In the genomic region with DNA sequence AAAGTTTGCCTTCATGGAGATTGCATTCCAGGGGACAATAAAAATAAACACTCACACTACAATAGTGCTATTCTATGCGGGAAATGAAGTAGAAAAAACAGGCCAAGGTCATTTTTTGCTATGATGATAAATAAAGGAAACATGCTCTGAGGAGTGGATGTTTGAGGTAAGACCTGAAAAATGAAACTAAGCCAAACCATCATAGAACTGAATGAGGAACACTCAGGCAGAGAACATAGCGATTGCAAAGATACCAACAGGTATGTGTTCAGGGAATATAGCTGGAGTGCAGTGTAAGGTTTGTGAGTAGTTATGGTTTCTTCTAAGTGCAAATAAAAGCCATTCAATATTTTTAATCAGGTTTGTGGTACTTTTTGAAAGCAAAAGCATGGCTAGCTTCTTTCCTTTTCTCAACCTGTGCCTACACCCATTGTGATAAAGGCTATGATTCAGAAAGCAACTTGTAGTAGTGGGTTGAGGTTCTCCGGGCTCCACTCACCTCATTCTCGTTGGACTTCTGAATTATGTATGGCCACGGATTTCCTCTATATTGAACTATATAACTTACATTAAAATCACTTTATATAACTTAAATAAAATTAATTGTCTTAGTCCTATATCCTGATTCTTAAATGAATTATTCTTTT, we compare ENCODE assay signal across 27 cellular contexts.
DNase-seq lines count a peak whose midpoint lies in the region; ATAC-seq, FAIRE-seq and TF ChIP-seq lines count a peak whose summit lies in the region.
"Had no signal": no experiment of that assay in that cellular context is flagged by ENCODE, and none has a peak within 500 bp of the region (broad histone marks: within the 10 kb centered on the region; RNA-seq: fewer than 3 reads in every experiment).

No MANE protein-coding gene starts in this region.

- H3K4me1 ChIP-seq in OCI-LY3 (ENCODE audit: low read length) (no peaks in the 10 kb centered on the region), trophoblast cell (ENCODE audit: control insufficient read depth in 1 of 2, insufficient read depth in 2 of 2, low read length in 2 of 2) (no peaks in the 10 kb centered on the region)
- H3K4me1 ChIP-seq: A549; BE2C; BLaER1 treated with 17β-estradiol and CSF1 and Interleukin-3, amounts not matched to agents 10 nM and 100 nM had no signal

- H3K79me1 ChIP-seq in trophoblast cell (ENCODE audit: low read length), result no peaks in the 10 kb centered on the region

- H3K27me3 Mint-ChIP-seq in activated CD8-positive, alpha-beta memory T cell treated with anti-CD3 and anti-CD28 coated beads, Interleukin-2, amount 10 ng/mL, durations not matched to agents 7 days and 5 days, result no peaks in the 10 kb centered on the region
- H3K27me3 Mint-ChIP-seq: CD4-positive, alpha-beta T cell; CD8-positive, alpha-beta memory T cell had no signal

- H3K9me3 ChIP-seq in OCI-LY3 (ENCODE audit: insufficient read depth, low read length), result no peaks in the 10 kb centered on the region
- no peaks in the 10 kb centered on the region for H3K9me3 ChIP-seq in trophoblast cell (ENCODE audit: insufficient read depth, low read depth, low read length)
- H3K9me3 ChIP-seq in MG63, result no peaks in the 10 kb centered on the region
- H3K9me3 ChIP-seq: A549, BE2C had no signal

- H4K8ac ChIP-seq in trophoblast cell (ENCODE audit: low read depth, low read length), result no peak overlapping the region

- no peaks in the 10 kb centered on the region for H3K36me3 Mint-ChIP-seq in activated CD8-positive, alpha-beta memory T cell treated with anti-CD3 and anti-CD28 coated beads, Interleukin-2, amount 10 ng/mL, durations not matched to agents 7 days and 5 days
- H3K36me3 Mint-ChIP-seq: CD14-positive monocyte; CD8-positive, alpha-beta memory T cell had no signal

- no peaks in the 10 kb centered on the region for H3K27me3 ChIP-seq in OCI-LY3 (ENCODE audit: low read depth, low read length)
- no peaks in the 10 kb centered on the region for H3K27me3 ChIP-seq in trophoblast cell (ENCODE audit: insufficient read depth, low read length)
- H3K27me3 ChIP-seq in MG63, result no peaks in the 10 kb centered on the region
- no peaks in the 10 kb centered on the region for H3K27me3 ChIP-seq in dorsolateral prefrontal cortex
- H3K27me3 ChIP-seq: BE2C; BLaER1 treated with 17β-estradiol and CSF1 and Interleukin-3, amounts not matched to agents 10 nM and 100 nM had no signal

- TF ChIP-seq CTCF in OCI-LY3 (IDR thresholded peaks at IDR 0.05; ENCODE audit: low read depth, low read length) (no peak), dorsolateral prefrontal cortex (IDR thresholded peaks at IDR 0.05 in 54 of 56, conservative IDR thresholded peaks at IDR 0.05 in 2 of 56; ENCODE audit: low read depth in 1 of 56, partially characterized antibody in 56 of 56) (no peak)

- H3K4ac ChIP-seq in trophoblast cell (ENCODE audit: low read depth, low read length), result no peak overlapping the region

- H3K23ac ChIP-seq in trophoblast cell (ENCODE audit: low read length), result no peak overlapping the region

- H2BK120ac ChIP-seq in trophoblast cell (ENCODE audit: insufficient read depth, low read length, poor library complexity), result no peak overlapping the region

- WGBS in trophoblast cell (ENCODE audit: extremely low coverage, insufficient coverage, insufficient read length), result no CpG with 5 or more reads among the region's 5 CpGs

- H2AK5ac ChIP-seq in trophoblast cell (ENCODE audit: low read length), result no peak overlapping the region

- H3K9ac ChIP-seq in OCI-LY3 (ENCODE audit: low read length) (no peak overlapping the region), trophoblast cell (ENCODE audit: low read length) (no peak overlapping the region)
- H3K9ac ChIP-seq: BLaER1 treated with 17β-estradiol and CSF1 and Interleukin-3, amounts not matched to agents 10 nM and 100 nM; GM23248 had no signal

- no peak overlapping the region for H3K27ac ChIP-seq in OCI-LY3 (ENCODE audit: low read length)
- no peak overlapping the region for H3K27ac ChIP-seq in trophoblast cell (ENCODE audit: low read depth, low read length)
- H3K27ac ChIP-seq in dorsolateral prefrontal cortex, result no peak overlapping the region
- H3K27ac ChIP-seq: A549; BLaER1 treated with 17β-estradiol and CSF1 and Interleukin-3, amounts not matched to agents 10 nM and 100 nM; GM23248 had no signal

- H3K4me2 ChIP-seq in OCI-LY3 (ENCODE audit: low read length) (peak overlapping the region; percentile 2; the same call in 1 of the 2 replicates), trophoblast cell (ENCODE audit: low read length) (no peak overlapping the region)
- H3K4me2 ChIP-seq: A549; BLaER1 treated with 17β-estradiol and CSF1 and Interleukin-3, amounts not matched to agents 10 nM and 100 nM had no signal

- H3K27ac Mint-ChIP-seq in activated CD8-positive, alpha-beta memory T cell treated with anti-CD3 and anti-CD28 coated beads, Interleukin-2, amount 10 ng/mL, durations not matched to agents 7 days and 5 days, result no peak overlapping the region
- H3K27ac Mint-ChIP-seq: CD14-positive monocyte; CD4-positive, alpha-beta T cell; CD8-positive, alpha-beta memory T cell; H9 had no signal

- DNase-seq in GM19239 (ENCODE audit: insufficient read length, low spot score), result no peak
- peak; percentile 0 for DNase-seq in M059J (ENCODE audit: low read depth)
- peak; percentile 1 to 59 for DNase-seq in trophoblast cell
- no peak for DNase-seq in MG63
- DNase-seq in activated CD8-positive, alpha-beta memory T cell treated with anti-CD3 and anti-CD28 coated beads, Interleukin-2, amount 10 ng/mL, durations not matched to agents 7 days and 5 days, result no peak
- DNase-seq in dorsolateral prefrontal cortex, result no peak
- DNase-seq: 8988T; ACHN; AML-193; BE2C; CD4-positive, alpha-beta T cell; CD8-positive, alpha-beta memory T cell; DMS 273 treated with DMSO at 0.1 percent for 48 hours; DMS79; EL; GDM1; GM23248; H9 had no signal

- H2BK12ac ChIP-seq in trophoblast cell (ENCODE audit: low read length), result no peak overlapping the region

- no peak overlapping the region for H3K4me3 Mint-ChIP-seq in activated CD8-positive, alpha-beta memory T cell treated with anti-CD3 and anti-CD28 coated beads, Interleukin-2, amount 10 ng/mL, durations not matched to agents 7 days and 5 days
- H3K4me3 Mint-ChIP-seq: CD14-positive monocyte; CD4-positive, alpha-beta T cell; CD8-positive, alpha-beta memory T cell; H9 had no signal

- peaks cover 3% of the 10 kb centered on the region for H3K9me3 Mint-ChIP-seq in activated CD8-positive, alpha-beta memory T cell treated with anti-CD3 and anti-CD28 coated beads, Interleukin-2, amount 10 ng/mL, durations not matched to agents 7 days and 5 days (ENCODE audit: low read depth)

- FAIRE-seq in GM19239 (lab: Jason Lieb, UNC), result peak; percentile 51
- FAIRE-seq: A549, D721Med, GM12891, H1 had no signal

- intact Hi-C loops in dorsolateral prefrontal cortex (cut with DNase I), result no loop called here

- no peak overlapping the region for H2AFZ ChIP-seq in OCI-LY3 (ENCODE audit: low read depth, low read length)
- no peak overlapping the region for H2AFZ ChIP-seq in trophoblast cell (ENCODE audit: insufficient read depth, low read length, poor library complexity)
- H2AFZ ChIP-seq: GM23248 had no signal

- H4K20me1 ChIP-seq in OCI-LY3 (ENCODE audit: insufficient read depth, low read length), result no peaks in the 10 kb centered on the region
- H4K20me1 ChIP-seq: BLaER1 treated with 17β-estradiol and CSF1 and Interleukin-3, amounts not matched to agents 10 nM and 100 nM had no signal

- H4K12ac ChIP-seq in trophoblast cell (ENCODE audit: low read depth, low read length), result no peak overlapping the region

- no peaks in the 10 kb centered on the region for H3K36me3 ChIP-seq in OCI-LY3 (replicated peaks; ENCODE audit: low read depth, low read length)
- no peaks in the 10 kb centered on the region for H3K36me3 ChIP-seq in trophoblast cell (ENCODE audit: control insufficient read depth in 1 of 2, insufficient read depth in 2 of 2, low read length in 2 of 2)
- no peaks in the 10 kb centered on the region for H3K36me3 ChIP-seq in MG63
- H3K36me3 ChIP-seq: BE2C; BLaER1 treated with 17β-estradiol and CSF1 and Interleukin-3, amounts not matched to agents 10 nM and 100 nM had no signal

- H4K91ac ChIP-seq in trophoblast cell (ENCODE audit: low read depth, low read length), result no peak overlapping the region

- H3K4me3 ChIP-seq in OCI-LY3 (ENCODE audit: low read length) (no peak overlapping the region), trophoblast cell (ENCODE audit: low read depth, low read length) (no peak overlapping the region), MG63 (no peak overlapping the region), dorsolateral prefrontal cortex (no peak overlapping the region)
- H3K4me3 ChIP-seq: A549; BLaER1 treated with 17β-estradiol and CSF1 and Interleukin-3, amounts not matched to agents 10 nM and 100 nM; GM23248 had no signal

- no peaks in the 10 kb centered on the region for H3K4me1 Mint-ChIP-seq in activated CD8-positive, alpha-beta memory T cell treated with anti-CD3 and anti-CD28 coated beads, Interleukin-2, amount 10 ng/mL, durations not matched to agents 7 days and 5 days
- H3K4me1 Mint-ChIP-seq: CD14-positive monocyte; CD8-positive, alpha-beta memory T cell; H9 had no signal

- no peak for ATAC-seq in HG02885 (IDR thresholded peaks at IDR 0.05; ENCODE audit: poor library complexity, unreplicated experiment)
- ATAC-seq in activated CD8-positive, alpha-beta memory T cell treated with anti-CD3 and anti-CD28 coated beads, Interleukin-2, amount 10 ng/mL, durations not matched to agents 7 days and 5 days, result no peak
- ATAC-seq: A549, HCT116 had no signal

- CTCF ChIA-PET in activated CD8-positive, alpha-beta memory T cell treated with anti-CD3 and anti-CD28 coated beads, Interleukin-2, amount 10 ng/mL, durations not matched to agents 7 days and 5 days (lab: Charles Lee), result no interaction called here

- no peaks in the 10 kb centered on the region for H3K79me2 ChIP-seq in OCI-LY3 (ENCODE audit: low read length)
- no peaks in the 10 kb centered on the region for H3K79me2 ChIP-seq in trophoblast cell (ENCODE audit: control insufficient read depth, insufficient read depth, low read length, poor library complexity)

- no peak overlapping the region for H3K18ac ChIP-seq in trophoblast cell (ENCODE audit: low read length)

- no peak overlapping the region for H3K14ac ChIP-seq in trophoblast cell (ENCODE audit: low read length)

- H2BK5ac ChIP-seq in trophoblast cell (ENCODE audit: low read depth, low read length, poor library complexity), result no peak overlapping the region

Comparison
In these comparisons a context has a peak if more than half of its experiments do, and no peak if none do; other contexts are left out.
1. DNase-seq: peak in M059J (single experiment) and trophoblast cell (2 of 2); none in GM19239 (single experiment), MG63 (single experiment), activated CD8-positive, alpha-beta memory T cell treated with anti-CD3 and anti-CD28 coated beads, Interleukin-2, amount 10 ng/mL, durations not matched to agents 7 days and 5 days (single experiment) and dorsolateral prefrontal cortex (0 of 10).